7 cellular contexts compared by ENCODE assay signal in genomic region chr20:31833130-31833930, GRCh38. TPM values are rescaled to one million over a fixed set of nuclear protein-coding genes. Genes with fewer than 3 reads are reported as not detected.
DNase-seq lines count a peak whose midpoint lies in the region; ATAC-seq and TF ChIP-seq lines count a peak whose summit lies in the region.

No MANE protein-coding gene starts in this region.

- no peaks in the 10 kb centered on the region for H3K36me3 Mint-ChIP-seq in activated CD4-positive, alpha-beta T cell treated with anti-CD3 and anti-CD28 coated beads, Interleukin-2, amount 10 ng/mL, durations not matched to agents 24 days and 14 days (ENCODE audit: low read depth)
- no peaks in the 10 kb centered on the region for H3K36me3 Mint-ChIP-seq in naive B cell

- no peak overlapping the region for H3K27ac Mint-ChIP-seq in activated CD4-positive, alpha-beta T cell treated with anti-CD3 and anti-CD28 coated beads, Interleukin-2, amount 10 ng/mL, durations not matched to agents 24 days and 14 days
- no peak overlapping the region for H3K27ac Mint-ChIP-seq in naive B cell

- no peak overlapping the region for H2AFZ ChIP-seq in Loucy (ENCODE audit: low read length)

- peak overlapping the region; percentile 14 for H3K9ac ChIP-seq in Loucy (ENCODE audit: low read depth, low read length, poor library complexity, severe bottlenecking)

- DNase-seq in G401 (ENCODE audit: low spot score) (peak; percentile 63), ecto neural progenitor cell (ENCODE audit: low spot score) (peak; percentile 91), naive B cell (peak; percentile 32), suprapubic skin (ENCODE audit: low spot score in 2 of 2) (no peak)
- DNase-seq in activated CD4-positive, alpha-beta T cell treated with anti-CD3 and anti-CD28 coated beads, Interleukin-2, amount 10 ng/mL, durations not matched to agents 24 days and 14 days = peak; percentile 89

- H3K4me3 ChIP-seq in Loucy (ENCODE audit: low read length, poor library complexity, severe bottlenecking) (no peak overlapping the region), suprapubic skin (no peak overlapping the region)

- peak overlapping the region; percentile 26 for H3K4me2 ChIP-seq in Loucy (ENCODE audit: low read depth, low read length, poor library complexity, severe bottlenecking)

- in situ Hi-C loops in G401 (cut with HindIII; ENCODE audit: low sequenced_read_pairs) = no loop called here

- no peak overlapping the region for H3K27ac ChIP-seq in suprapubic skin

- peaks cover 7% of the 10 kb centered on the region for H3F3A ChIP-seq in Loucy (ENCODE audit: low read depth)

- peak; percentile 91 for TF ChIP-seq CTCF in Loucy (conservative IDR thresholded peaks at IDR 0.05; ENCODE audit: low read length)
- TF ChIP-seq CTCF in suprapubic skin (IDR thresholded peaks at IDR 0.05) = peak; percentile 12 to 86

- no peaks in the 10 kb centered on the region for H4K20me1 ChIP-seq in Loucy (ENCODE audit: insufficient read depth, low read length, poor library complexity, severe bottlenecking)

- no peaks in the 10 kb centered on the region for H3K9me3 Mint-ChIP-seq in activated CD4-positive, alpha-beta T cell treated with anti-CD3 and anti-CD28 coated beads, Interleukin-2, amount 10 ng/mL, durations not matched to agents 24 days and 14 days
- no peaks in the 10 kb centered on the region for H3K9me3 Mint-ChIP-seq in naive B cell

- H3K4me1 Mint-ChIP-seq in activated CD4-positive, alpha-beta T cell treated with anti-CD3 and anti-CD28 coated beads, Interleukin-2, amount 10 ng/mL, durations not matched to agents 24 days and 14 days = peaks cover 9% of the 10 kb centered on the region
- H3K4me1 Mint-ChIP-seq in naive B cell = peaks cover 0 to 7% (median 6%) of the 10 kb centered on the region in 3 donors

- H3K4me1 ChIP-seq in Loucy (ENCODE audit: insufficient read depth, low read length, poor library complexity, severe bottlenecking) (peaks cover 75% of the 10 kb centered on the region), suprapubic skin (peaks cover 25% of the 10 kb centered on the region)

- H3K79me2 ChIP-seq in Loucy (ENCODE audit: insufficient read depth, low read length) = peaks cover 23% of the 10 kb centered on the region; the same call in 1 of the 2 replicates

- no peak for TF ChIP-seq EP300 in suprapubic skin (IDR thresholded peaks at IDR 0.05)

- no peaks in the 10 kb centered on the region for H3K27me3 Mint-ChIP-seq in activated CD4-positive, alpha-beta T cell treated with anti-CD3 and anti-CD28 coated beads, Interleukin-2, amount 10 ng/mL, durations not matched to agents 24 days and 14 days
- no peaks in the 10 kb centered on the region for H3K27me3 Mint-ChIP-seq in naive B cell

- H3K9me2 ChIP-seq in Loucy (replicated peaks; ENCODE audit: low read depth, low read length) = no peaks in the 10 kb centered on the region

- ATAC-seq in naive B cell (ENCODE audit: low read depth in 2 of 2) (peak; percentile 27 to 49), HG03442 (IDR thresholded peaks at IDR 0.05; ENCODE audit: unreplicated experiment) (no peak)

- H3K27me3 ChIP-seq in Loucy (ENCODE audit: insufficient read depth, low read length, poor library complexity, severe bottlenecking) (no peaks in the 10 kb centered on the region), suprapubic skin (no peaks in the 10 kb centered on the region)

- WGBS in suprapubic skin = 56% methylated on average over 14 of the region's 14 CpGs

- intact Hi-C loops in activated CD4-positive, alpha-beta T cell treated with anti-CD3 and anti-CD28 coated beads, Interleukin-2, amount 10 ng/mL, durations not matched to agents 24 days and 14 days (cut with micrococcal nuclease) = no loop called here

- H3K36me3 ChIP-seq in Loucy (ENCODE audit: insufficient read depth, low read length) (peaks cover 7% of the 10 kb centered on the region; the same call in 1 of the 2 replicates), suprapubic skin (no peaks in the 10 kb centered on the region)

- no peak overlapping the region for H3K4me3 Mint-ChIP-seq in activated CD4-positive, alpha-beta T cell treated with anti-CD3 and anti-CD28 coated beads, Interleukin-2, amount 10 ng/mL, durations not matched to agents 24 days and 14 days
- no peak overlapping the region for H3K4me3 Mint-ChIP-seq in naive B cell

- no peaks in the 10 kb centered on the region for H3K9me3 ChIP-seq in Loucy (ENCODE audit: insufficient read depth, low read depth, low read length)
- no peaks in the 10 kb centered on the region for H3K9me3 ChIP-seq in suprapubic skin

- no peak for TF ChIP-seq POLR2A in suprapubic skin (IDR thresholded peaks at IDR 0.05)

RNA-seq across cellular contexts. Expression of gene FOXS1, which starts 12.1 kb away (rescaled TPM):
- total RNA-seq in G401 (2014; rRNA removed; shearing (Covaris generic)) = 3.4 and 9.5 TPM in 2 replicates
- total RNA-seq in activated CD4-positive, alpha-beta T cell treated with anti-CD3 and anti-CD28 coated beads, Interleukin-2, amount 10 ng/mL, durations not matched to agents 24 days and 14 days = not detected in 2 replicates
- not detected for polyA plus RNA-seq in naive B cell (ENCODE audit: low read depth in 6 of 6)
- total RNA-seq in suprapubic skin = not detected

RNA-seq across cellular contexts. Expression of gene MYLK2, which starts 14.2 kb away (rescaled TPM):
- 0.44 TPM in 1 of 2 replicates, not detected in the other for total RNA-seq in G401 (2014; rRNA removed; shearing (Covaris generic))
- total RNA-seq in activated CD4-positive, alpha-beta T cell treated with anti-CD3 and anti-CD28 coated beads, Interleukin-2, amount 10 ng/mL, durations not matched to agents 24 days and 14 days = 0.26 and 0.28 TPM in 2 replicates
- not detected for polyA plus RNA-seq in naive B cell (ENCODE audit: low read depth in 6 of 6)
- not detected for total RNA-seq in suprapubic skin

RNA-seq across cellular contexts. Expression of gene DUSP15, which starts 37.0 kb away (rescaled TPM):
- 0.37 and 3.4 TPM in 2 replicates for total RNA-seq in G401 (2014; rRNA removed; shearing (Covaris generic))
- total RNA-seq in activated CD4-positive, alpha-beta T cell treated with anti-CD3 and anti-CD28 coated beads, Interleukin-2, amount 10 ng/mL, durations not matched to agents 24 days and 14 days = not detected in 2 replicates
- 1 to 10 TPM in 1 of 6 donors, not detected in 5; 1.7 TPM for polyA plus RNA-seq in naive B cell (ENCODE audit: low read depth in 6 of 6)
- 1 to 10 TPM in 3 of 4 donors, not detected in 1; 1.1 to 2.4 (median 1.1) TPM for total RNA-seq in suprapubic skin

RNA-seq across cellular contexts. Expression of gene TTLL9, which starts 37.1 kb away (rescaled TPM):
- 2.0 TPM in 1 of 2 replicates, not detected in the other for total RNA-seq in G401 (2014; rRNA removed; shearing (Covaris generic))
- not detected in 2 replicates for total RNA-seq in activated CD4-positive, alpha-beta T cell treated with anti-CD3 and anti-CD28 coated beads, Interleukin-2, amount 10 ng/mL, durations not matched to agents 24 days and 14 days
- under 1 TPM in 3 of 6 donors, not detected in 3; 0.09 to 0.43 (median 0.21) TPM for polyA plus RNA-seq in naive B cell (ENCODE audit: low read depth in 6 of 6)
- total RNA-seq in suprapubic skin = under 1 TPM in 2 of 4 donors, not detected in 2; 0.49 to 0.68 TPM

Comparison
In these comparisons a context has a peak if more than half of its experiments do, and no peak if none do; other contexts are left out.
1. DNase-seq: peak in G401 (single experiment), activated CD4-positive, alpha-beta T cell treated with anti-CD3 and anti-CD28 coated beads, Interleukin-2, amount 10 ng/mL, durations not matched to agents 24 days and 14 days (single experiment), ecto neural progenitor cell (single experiment) and naive B cell (single experiment); none in suprapubic skin (0 of 2).